23 cellular contexts compared by ENCODE assay signal in the genomic region with DNA sequence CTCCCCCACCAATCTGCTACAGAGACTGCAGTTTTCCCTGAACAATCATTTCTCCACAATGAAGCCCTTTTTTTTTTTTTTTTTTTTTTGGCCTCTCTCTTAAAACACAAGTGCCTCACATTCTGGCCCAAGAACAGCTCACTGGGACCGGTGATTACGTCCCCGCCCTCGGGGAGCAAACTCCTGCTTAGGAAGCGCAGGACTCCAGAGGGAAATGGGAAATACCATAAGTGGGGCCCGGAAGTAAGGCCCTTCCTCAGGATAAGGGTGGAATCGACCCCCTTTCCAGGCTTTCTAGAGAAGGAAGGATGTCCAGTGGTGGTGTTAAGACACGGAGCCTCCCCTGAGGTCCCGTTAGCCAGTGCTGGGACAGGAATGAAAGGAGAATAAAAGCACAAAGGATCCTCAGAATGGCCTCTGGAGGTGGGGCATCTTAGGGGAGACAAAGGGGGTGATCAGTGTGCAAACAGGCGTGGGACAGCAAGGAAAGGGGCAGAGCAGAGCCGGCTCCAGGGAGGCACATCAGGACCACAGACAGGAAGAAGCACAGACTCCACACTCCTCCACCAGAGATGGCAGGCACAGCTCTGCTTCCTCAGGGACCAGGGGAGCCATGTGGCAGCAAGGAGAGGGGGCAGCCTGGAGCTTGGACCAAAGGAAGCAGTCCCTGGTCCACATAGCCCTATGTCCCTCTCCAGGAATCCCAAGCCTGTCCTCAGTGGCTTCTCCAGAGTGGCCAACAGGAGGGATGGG.
"Had no signal": no experiment of that assay in that cellular context is flagged by ENCODE, and none has a peak within 500 bp of the region (broad histone marks: within the 10 kb centered on the region; RNA-seq: fewer than 3 reads in every experiment).

No MANE protein-coding gene starts in this region.

- H3K4me3 Mint-ChIP-seq: activated CD4-positive, alpha-beta T cell treated with anti-CD3 and anti-CD28 coated beads, Interleukin-2, amount 10 ng/mL, durations not matched to agents 7 days and 5 days; activated CD8-positive, alpha-beta memory T cell treated with anti-CD3 and anti-CD28 coated beads, Interleukin-2, amount 10 ng/mL, durations not matched to agents 7 days and 5 days; activated CD8-positive, alpha-beta T cell treated with anti-CD3 and anti-CD28 coated beads for 36 hours; activated naive CD8-positive, alpha-beta T cell treated with anti-CD3 and anti-CD28 coated beads, Interleukin-2, amount 50 U/mL, for 24 hours; natural killer cell treated with Interleukin-12 subunit alpha and Interleukin-12 subunit beta and Interleukin-15 and Interleukin-18, amount 100 ng/mL, for 72 hours; stimulated activated effector memory CD8-positive, alpha-beta T cell treated with anti-CD3 and anti-CD28 coated beads, Interleukin-12 subunit alpha, Interleukin-12 subunit beta, amount 100 ng/mL, for 72 hours had no signal

- H3K27ac ChIP-seq: cardiac muscle cell, epithelial cell of prostate, gastroesophageal sphincter, parathyroid adenoma, stomach, suprapubic skin, transverse colon, vagina, VCaP had no signal

- H3K4me1 Mint-ChIP-seq: activated CD4-positive, alpha-beta T cell treated with anti-CD3 and anti-CD28 coated beads, Interleukin-2, amount 10 ng/mL, durations not matched to agents 7 days and 5 days; activated CD8-positive, alpha-beta memory T cell treated with anti-CD3 and anti-CD28 coated beads, Interleukin-2, amount 10 ng/mL, durations not matched to agents 7 days and 5 days; activated naive CD8-positive, alpha-beta T cell treated with anti-CD3 and anti-CD28 coated beads, Interleukin-2, amount 50 U/mL, for 24 hours; stimulated activated effector memory CD8-positive, alpha-beta T cell treated with anti-CD3 and anti-CD28 coated beads, Interleukin-12 subunit alpha, Interleukin-12 subunit beta, amount 100 ng/mL, for 72 hours had no signal

- H3K9ac ChIP-seq: parathyroid adenoma had no signal

- H3K36me3 ChIP-seq: cardiac muscle cell, gastroesophageal sphincter, stomach, suprapubic skin, transverse colon, vagina had no signal

- H3K27me3 ChIP-seq: cardiac muscle cell, transverse colon, vagina had no signal

- ATAC-seq: activated CD8-positive, alpha-beta memory T cell treated with anti-CD3 and anti-CD28 coated beads, Interleukin-2, amount 10 ng/mL, durations not matched to agents 7 days and 5 days; activated CD8-positive, alpha-beta T cell treated with anti-CD3 and anti-CD28 coated beads for 36 hours; activated naive CD8-positive, alpha-beta T cell treated with anti-CD3 and anti-CD28 coated beads, Interleukin-2, amount 50 U/mL, for 24 hours; gastroesophageal sphincter; natural killer cell treated with Interleukin-12 subunit alpha and Interleukin-12 subunit beta and Interleukin-15 and Interleukin-18, amount 100 ng/mL, for 72 hours; sciatic nerve; stimulated activated effector memory CD8-positive, alpha-beta T cell treated with anti-CD3 and anti-CD28 coated beads, Interleukin-12 subunit alpha, Interleukin-12 subunit beta, amount 100 ng/mL, for 72 hours had no signal

- H3K9me3 Mint-ChIP-seq: activated CD4-positive, alpha-beta T cell treated with anti-CD3 and anti-CD28 coated beads, Interleukin-2, amount 10 ng/mL, durations not matched to agents 7 days and 5 days; activated CD8-positive, alpha-beta T cell treated with anti-CD3 and anti-CD28 coated beads for 36 hours; activated naive CD8-positive, alpha-beta T cell treated with anti-CD3 and anti-CD28 coated beads, Interleukin-2, amount 50 U/mL, for 24 hours; natural killer cell treated with Interleukin-12 subunit alpha and Interleukin-12 subunit beta and Interleukin-15 and Interleukin-18, amount 100 ng/mL, for 72 hours had no signal

- H3K4me3 ChIP-seq: cardiac muscle cell, gastroesophageal sphincter, stomach, suprapubic skin, transverse colon, vagina had no signal

- H3K36me3 Mint-ChIP-seq: activated CD8-positive, alpha-beta memory T cell treated with anti-CD3 and anti-CD28 coated beads, Interleukin-2, amount 10 ng/mL, durations not matched to agents 7 days and 5 days; natural killer cell treated with Interleukin-12 subunit alpha and Interleukin-12 subunit beta and Interleukin-15 and Interleukin-18, amount 100 ng/mL, for 72 hours; stimulated activated effector memory CD8-positive, alpha-beta T cell treated with anti-CD3 and anti-CD28 coated beads, Interleukin-12 subunit alpha, Interleukin-12 subunit beta, amount 100 ng/mL, for 72 hours had no signal

- FAIRE-seq: small intestine had no signal

- H3K9me3 ChIP-seq: suprapubic skin, transverse colon, vagina had no signal

- H3K4me1 ChIP-seq: gastroesophageal sphincter, parathyroid adenoma, stomach, suprapubic skin, transverse colon, vagina had no signal

- H3K27ac Mint-ChIP-seq: activated CD4-positive, alpha-beta T cell treated with anti-CD3 and anti-CD28 coated beads, Interleukin-2, amount 10 ng/mL, durations not matched to agents 7 days and 5 days; activated CD8-positive, alpha-beta memory T cell treated with anti-CD3 and anti-CD28 coated beads, Interleukin-2, amount 10 ng/mL, durations not matched to agents 7 days and 5 days; activated CD8-positive, alpha-beta T cell treated with anti-CD3 and anti-CD28 coated beads for 36 hours; activated naive CD8-positive, alpha-beta T cell treated with anti-CD3 and anti-CD28 coated beads, Interleukin-2, amount 50 U/mL, for 24 hours; natural killer cell treated with Interleukin-12 subunit alpha and Interleukin-12 subunit beta and Interleukin-15 and Interleukin-18, amount 100 ng/mL, for 72 hours; stimulated activated effector memory CD8-positive, alpha-beta T cell treated with anti-CD3 and anti-CD28 coated beads, Interleukin-12 subunit alpha, Interleukin-12 subunit beta, amount 100 ng/mL, for 72 hours had no signal

- DNase-seq: activated CD4-positive, alpha-beta T cell treated with anti-CD3 and anti-CD28 coated beads, Interleukin-2, amount 10 ng/mL, durations not matched to agents 7 days and 5 days; activated CD4-positive, CD25-positive, alpha-beta regulatory T cell treated with anti-CD3 and anti-CD28 coated beads, Interleukin-2, amount 50 U/mL, for 72 hours; activated CD8-positive, alpha-beta memory T cell treated with anti-CD3 and anti-CD28 coated beads, Interleukin-2, amount 10 ng/mL, durations not matched to agents 7 days and 5 days; activated CD8-positive, alpha-beta T cell treated with anti-CD3 and anti-CD28 coated beads for 36 hours; activated effector memory CD4-positive, alpha-beta T cell treated with anti-CD3 and anti-CD28 coated beads, Interleukin-2, amount 50 U/mL, for 16 hours; activated naive CD4-positive, alpha-beta T cell treated with anti-CD3 and anti-CD28 coated beads, Interleukin-2, amount 50 U/mL, for 16 hours; activated naive CD8-positive, alpha-beta T cell treated with anti-CD3 and anti-CD28 coated beads, Interleukin-2, amount 50 U/mL, for 24 hours; activated T-cell treated with anti-CD3 and anti-CD28 coated beads for 4 hours; nucleus accumbens; small intestine; stimulated activated CD4-positive, alpha-beta T cell treated with anti-CD3 and anti-CD28 coated beads, Interleukin-2, amount 100 ng/mL, for 24 hours; stomach; transverse colon had no signal
